In the genomic region with DNA sequence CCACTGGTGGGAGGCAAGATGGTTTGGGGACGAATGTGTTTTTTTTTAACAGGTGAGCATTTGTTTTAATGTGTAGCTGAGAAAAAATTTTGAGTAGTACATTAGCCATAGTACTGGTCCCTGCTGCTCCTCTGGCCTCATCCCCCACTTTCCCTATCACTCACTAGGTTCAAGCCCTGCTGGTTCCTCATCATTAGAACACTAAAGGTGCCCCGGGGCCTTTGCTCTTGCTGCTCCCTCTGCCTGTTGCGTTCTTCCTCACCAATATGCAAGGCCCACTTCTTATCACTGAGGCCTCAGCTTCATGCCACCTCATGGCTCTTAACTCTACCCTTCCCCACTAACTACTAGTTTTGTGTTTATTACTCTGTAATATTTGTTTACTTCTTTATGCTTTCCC, we compare ENCODE assay signal across 17 cellular contexts.
DNase-seq lines count a peak whose midpoint lies in the region; ATAC-seq, FAIRE-seq and TF ChIP-seq lines count a peak whose summit lies in the region.
"Had no signal": no experiment of that assay in that cellular context is flagged by ENCODE, and none has a peak within 500 bp of the region (broad histone marks: within the 10 kb centered on the region; RNA-seq: fewer than 3 reads in every experiment).

No MANE protein-coding gene starts in this region.

- in situ Hi-C loops in K562 (cut with MboI): no loop called here
- in situ Hi-C loops in transverse colon (cut with MboI; ENCODE audit: low pct_ligation_motif_present in 1 of 4, low pct_unique_long_range_greater_than_20kb in 1 of 4, low sequenced_read_pairs in 3 of 4): no loop called here

- TF ChIP-seq POLR2A in K562 (conservative IDR thresholded peaks at IDR 0.05) (no peak), transverse colon (IDR thresholded peaks at IDR 0.05) (no peak)

- TF ChIP-seq CTCF in cardiac muscle cell (IDR thresholded peaks at IDR 0.05; ENCODE audit: low read depth, low read length): no peak
- no peak for TF ChIP-seq CTCF in K562 (IDR thresholded peaks at IDR 0.05 in 2 of 3, conservative IDR thresholded peaks at IDR 0.05 in 1 of 3; ENCODE audit: insufficient read depth in 2 of 3, low read depth in 1 of 3, low read length in 3 of 3)
- TF ChIP-seq CTCF in transverse colon (IDR thresholded peaks at IDR 0.05): no peak
- no peak for TF ChIP-seq CTCF in GM10248 (IDR thresholded peaks at IDR 0.05; ENCODE audit: control extremely low read depth, extremely low read depth, low read depth, missing control alignments)

- DNase-seq in cardiac muscle cell (ENCODE audit: low read depth in 1 of 2, low spot score in 1 of 2): no peak
- DNase-seq in cardiac septum (ENCODE audit: low spot score): no peak
- no peak for DNase-seq in K562 (ENCODE audit: extremely low read depth in 1 of 4, low spot score in 3 of 4)
- no peak for DNase-seq in transverse colon
- DNase-seq in GM10248 (ENCODE audit: extremely low spot score): no peak
- no peak for DNase-seq in activated CD4-positive, alpha-beta T cell treated with anti-CD3 and anti-CD28 coated beads, Interleukin-2, amount 50 U/mL, for 48 hours
- DNase-seq: DMS79 treated with DMSO at 0.1 percent for 48 hours, GF-D8, GOT3, KG1, NCI-H1092 treated with DMSO at 0.1 percent for 48 hours, NCI-H1694, NCI-H446, NCI-H774 had no signal

- ATAC-seq in K562: no peak
- no peak for ATAC-seq in activated CD4-positive, CD25-positive, alpha-beta regulatory T cell treated with anti-CD3 and anti-CD28 coated beads, Interleukin-2, amount 50 U/mL, for 24 hours

- BruUV-seq in K562 (replicated peaks; lab: Mats Ljungman, UMichigan): no TSS peak

- no peaks in the 10 kb centered on the region for H3K79me2 ChIP-seq in K562 (ENCODE audit: control insufficient read depth, insufficient read depth, low read length)

- H3K9me3 ChIP-seq in cardiac muscle cell (ENCODE audit: low read depth) (no peaks in the 10 kb centered on the region), K562 (replicated peaks; ENCODE audit: control insufficient read depth, insufficient read depth, low read depth, low read length) (no peaks in the 10 kb centered on the region), muscle layer of colon (ENCODE audit: low read length) (no peaks in the 10 kb centered on the region), transverse colon (no peaks in the 10 kb centered on the region)

- H3K27me3 ChIP-seq in cardiac muscle cell (no peaks in the 10 kb centered on the region), K562 (ENCODE audit: control insufficient read depth in 2 of 2, insufficient read depth in 2 of 2, low read length in 2 of 2) (no peaks in the 10 kb centered on the region), muscle layer of colon (ENCODE audit: control insufficient read depth in 1 of 2, insufficient read depth in 2 of 2, low read length in 2 of 2) (no peaks in the 10 kb centered on the region), transverse colon (no peaks in the 10 kb centered on the region)

- WGBS in K562 (ENCODE audit: insufficient coverage, low coverage, missing lambda C conversion rate): 62% methylated on average over 3 of the region's 3 CpGs
- 83 to 90% methylated on average over 1 to 3 of the region's 3 CpGs for WGBS in transverse colon (ENCODE audit: low coverage in 1 of 2), 2 donors

- H2AFZ ChIP-seq in K562 (ENCODE audit: low read depth, low read length): peak overlapping the region; percentile 57

- H3K27ac ChIP-seq in cardiac muscle cell (peak overlapping the region; percentile 65), K562 (ENCODE audit: extremely low read depth, low read depth, low read length) (no peak overlapping the region), muscle layer of colon (ENCODE audit: low read depth, low read length) (peak overlapping the region; percentile 96), transverse colon (peak overlapping the region; percentile 20 to 89 (median 55))

- peaks cover 27% of the 10 kb centered on the region for H3K4me1 ChIP-seq in cardiac muscle cell (ENCODE audit: low read depth)
- H3K4me1 ChIP-seq in K562 (replicated peaks in 1 of 2; ENCODE audit: control insufficient read depth in 2 of 2, insufficient read depth in 2 of 2, low read length in 2 of 2): peaks cover 22 to 54% of the 10 kb centered on the region in 2 experiments
- H3K4me1 ChIP-seq in muscle layer of colon (ENCODE audit: insufficient read depth, low read length): peaks cover 80% of the 10 kb centered on the region
- H3K4me1 ChIP-seq in transverse colon: peaks cover 0 to 40% (median 8%) of the 10 kb centered on the region in 4 donors

- POLR2A ChIA-PET in K562 (lab: Yijun Ruan, JAX): interaction anchor here (0.7 to 1.8 kb wide), 3 partner anchors 12 to 747 kb away, joined by 3 to 7 read pairs (median 6); no protein-coding TSS in a partner anchor
- POLR2A ChIA-PET in GM10248 (lab: Yijun Ruan, JAX): no interaction called here

- no peak overlapping the region for H3K4me3 ChIP-seq in cardiac muscle cell
- no peak overlapping the region for H3K4me3 ChIP-seq in K562
- H3K4me3 ChIP-seq in muscle layer of colon (ENCODE audit: low read depth in 1 of 2, low read length in 2 of 2): no peak overlapping the region
- no peak overlapping the region for H3K4me3 ChIP-seq in transverse colon

- no peak for TF ChIP-seq RAD21 in K562 (CRISPR knock-in tag; conservative IDR thresholded peaks at IDR 0.05 in 1 of 2, IDR thresholded peaks at IDR 0.05 in 1 of 2)

- CTCF ChIA-PET in K562 (lab: Yijun Ruan, JAX; ENCODE audit: low intra/inter-chr PET ratio) (no interaction called here), GM10248 (lab: Yijun Ruan, JAX) (interaction anchor here (1.4 to 4.4 kb wide), 3 partner anchors 14 to 52 kb away, joined by 3 to 19 read pairs (median 6); no protein-coding TSS in a partner anchor)

- intact Hi-C loops in cardiac septum (cut with DNase I): no loop called here
- intact Hi-C loops in K562 (cut with micrococcal nuclease): no loop called here
- intact Hi-C loops in transverse colon (cut with DNase I; ENCODE audit: low total_unique reads): loop anchor here (5.0 kb wide), 1 partner anchor 73 kb away; the partner anchor contains the start of gene GNAO1

- H4K20me1 ChIP-seq in K562 (replicated peaks; ENCODE audit: control insufficient read depth, insufficient read depth, low read length): no peaks in the 10 kb centered on the region

- no peak overlapping the region for H3K4me2 ChIP-seq in K562 (ENCODE audit: insufficient read depth, low read length)

- H3K36me3 ChIP-seq in cardiac muscle cell: no peaks in the 10 kb centered on the region
- H3K36me3 ChIP-seq in K562 (ENCODE audit: control insufficient read depth, insufficient read depth, low read length): no peaks in the 10 kb centered on the region
- peaks cover 5% of the 10 kb centered on the region for H3K36me3 ChIP-seq in muscle layer of colon (ENCODE audit: insufficient read depth, low read length)
- no peaks in the 10 kb centered on the region for H3K36me3 ChIP-seq in transverse colon

- TF ChIP-seq EP300 in K562 (IDR thresholded peaks at IDR 0.05; ENCODE audit: low read length): no peak
- no peak for TF ChIP-seq EP300 in transverse colon (IDR thresholded peaks at IDR 0.05; ENCODE audit: low read depth)

- no peaks in the 10 kb centered on the region for H3K9me1 ChIP-seq in K562 (ENCODE audit: control insufficient read depth, insufficient read depth, low read length)

- H3K9ac ChIP-seq in K562 (ENCODE audit: insufficient read depth in 1 of 2, low read depth in 2 of 2, low read length in 2 of 2) (no peak overlapping the region), muscle layer of colon (ENCODE audit: low read length) (no peak overlapping the region)

- no peak for FAIRE-seq in K562 (lab: Jason Lieb, UNC)
- FAIRE-seq: A204.1 had no signal

TF ChIP-seq in K562, 482 proteins besides CTCF, POLR2A, EP300 and RAD21:
- TF ChIP-seq RBM25 (IDR thresholded peaks at IDR 0.05; ENCODE audit: low read depth, low read length, severe bottlenecking) (peak; percentile 66), MLLT1 (IDR thresholded peaks at IDR 0.05) (no peak)
